13 cellular contexts compared by ENCODE assay signal in the genomic region with DNA sequence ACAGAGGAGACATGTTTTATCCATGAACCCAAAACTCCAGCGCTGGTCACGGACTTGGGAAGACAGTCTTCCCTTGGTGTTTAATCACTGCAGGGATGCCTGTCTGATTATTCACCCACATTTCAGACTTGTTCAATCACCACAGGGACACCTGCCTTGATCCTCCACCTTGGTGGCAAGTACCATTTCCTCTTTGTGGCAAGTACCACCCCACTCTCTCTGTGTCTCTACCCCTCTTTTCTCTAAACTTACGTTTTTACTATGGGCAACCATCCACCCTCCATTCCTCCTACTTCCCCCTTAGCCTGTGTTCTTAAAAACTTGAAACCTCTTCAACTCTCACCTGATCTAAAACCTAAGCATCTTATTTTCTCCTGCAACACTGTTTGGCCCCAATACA.
"Had no signal": no experiment of that assay in that cellular context is flagged by ENCODE, and none has a peak within 500 bp of the region (broad histone marks: within the 10 kb centered on the region; RNA-seq: fewer than 3 reads in every experiment).

No MANE protein-coding gene starts in this region.

- H3K27me3 Mint-ChIP-seq: activated CD4-positive, alpha-beta T cell treated with anti-CD3 and anti-CD28 coated beads, Interleukin-2, amount 10 ng/mL, durations not matched to agents 7 days and 5 days had no signal

- H3K4me3 ChIP-seq: body of pancreas had no signal

- H3K27ac Mint-ChIP-seq: activated CD4-positive, alpha-beta T cell treated with anti-CD3 and anti-CD28 coated beads, Interleukin-2, amount 10 ng/mL, durations not matched to agents 7 days and 5 days had no signal

- DNase-seq: activated CD4-positive, alpha-beta T cell treated with anti-CD3 and anti-CD28 coated beads, Interleukin-2, amount 10 ng/mL, durations not matched to agents 7 days and 5 days; activated naive CD4-positive, alpha-beta T cell treated with Interleukin-2 at 50 U/mL for 16 hours; activated T-cell treated with anti-CD3 and anti-CD28 coated beads, Interleukin-2, amount 50 U/mL, for 1 hour; body of pancreas; central memory CD4-positive, alpha-beta T cell; cortex of kidney; effector CD8-positive, alpha-beta T cell; kidney; left ventricle myocardium superior; posterior cingulate gyrus; right cardiac atrium; small intestine; T-helper 1 cell had no signal

- ATAC-seq: body of pancreas, left ventricle myocardium superior, right cardiac atrium had no signal

- H3K4me3 Mint-ChIP-seq: activated CD4-positive, alpha-beta T cell treated with anti-CD3 and anti-CD28 coated beads, Interleukin-2, amount 10 ng/mL, durations not matched to agents 7 days and 5 days had no signal
